14 cellular contexts compared by ENCODE assay signal in the genomic region with DNA sequence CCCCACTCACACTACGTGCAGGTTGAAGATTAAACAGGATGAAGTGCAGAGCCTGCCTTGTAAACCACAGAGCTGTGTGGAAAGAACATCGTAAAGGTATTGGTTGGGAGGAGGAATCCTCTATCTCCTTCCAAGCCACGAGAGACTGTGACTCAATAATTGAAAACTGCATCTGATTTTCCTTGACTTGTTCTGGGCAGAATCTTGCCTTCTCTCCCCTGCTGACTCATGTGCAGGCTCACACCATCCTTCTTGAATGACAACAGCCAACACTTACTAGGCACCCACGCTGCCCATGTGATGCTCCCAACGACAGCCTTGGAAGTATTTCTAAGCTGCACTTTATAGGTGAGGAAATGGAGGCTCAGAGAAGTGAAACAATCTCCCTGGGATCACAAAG.
A peak's percentile ranks its signal among the peaks of the same experiment; 100 is the strongest.
DNase-seq lines count a peak whose midpoint lies in the region; ATAC-seq and TF ChIP-seq lines count a peak whose summit lies in the region.
"Had no signal": no experiment of that assay in that cellular context is flagged by ENCODE, and none has a peak within 500 bp of the region (broad histone marks: within the 10 kb centered on the region; RNA-seq: fewer than 3 reads in every experiment).

No MANE protein-coding gene starts in this region.

- no peak overlapping the region for H3K9ac ChIP-seq in smooth muscle cell (ENCODE audit: low read depth)

- no peak overlapping the region for H3K4me2 ChIP-seq in smooth muscle cell

- no peaks in the 10 kb centered on the region for H3K36me3 ChIP-seq in smooth muscle cell (ENCODE audit: low read depth)
- H3K36me3 ChIP-seq: prostate gland had no signal

- H3K9me3 ChIP-seq in smooth muscle cell (replicated peaks; ENCODE audit: low read depth) = no peaks in the 10 kb centered on the region
- H3K9me3 ChIP-seq: prostate gland had no signal

- peak; percentile 78 for DNase-seq in GM04503 (ENCODE audit: low read depth)
- peak; percentile 85 for DNase-seq in astrocyte of the hippocampus (ENCODE audit: low read depth, low spot score)
- peak; percentile 91 for DNase-seq in glomerular visceral epithelial cell (ENCODE audit: extremely low spot score)
- DNase-seq in smooth muscle cell (lab: John Stamatoyannopoulos, UW; ENCODE audit: unreplicated experiment) = no peak
- no peak for DNase-seq in NCI-H2107 treated with DMSO at 0.1 percent for 48 hours (lab: John Stamatoyannopoulos, UW; ENCODE audit: unreplicated experiment)
- no peak for DNase-seq in NCI-H146 (lab: John Stamatoyannopoulos, UW)
- DNase-seq in Kasumi-1 (lab: John Stamatoyannopoulos, UW) = no peak
- DNase-seq: activated CD8-positive, alpha-beta memory T cell treated with anti-CD3 and anti-CD28 coated beads, Interleukin-2, amount 50 U/mL, for 48 hours; activated naive CD8-positive, alpha-beta T cell treated with anti-CD3 and anti-CD28 coated beads, Interleukin-2, amount 10 ng/mL, durations not matched to agents 7 days and 5 days; COR-L47; stimulated activated naive CD8-positive, alpha-beta T cell treated with anti-CD3 and anti-CD28 coated beads, Interleukin-15, amount 100 ng/mL, for 72 hours had no signal

- peaks cover 7% of the 10 kb centered on the region for H3K27me3 ChIP-seq in smooth muscle cell (ENCODE audit: low read depth)
- H3K27me3 ChIP-seq: SJSA1 had no signal

- H3K27ac ChIP-seq in smooth muscle cell (ENCODE audit: low read depth) = peak overlapping the region; percentile 4
- H3K27ac ChIP-seq: prostate gland, SJSA1 had no signal

- H3K4me3 ChIP-seq in smooth muscle cell = no peak overlapping the region
- H3K4me3 ChIP-seq: prostate gland, SJSA1 had no signal

- H3K79me2 ChIP-seq in smooth muscle cell (ENCODE audit: low read depth) = no peaks in the 10 kb centered on the region

- H3F3A ChIP-seq in smooth muscle cell (ENCODE audit: low read depth) = peaks cover 9% of the 10 kb centered on the region

- WGBS in smooth muscle cell (ENCODE audit: low lambda C conversion rate) = 9% methylated on average over 5 of the region's 5 CpGs

- H2AFZ ChIP-seq in smooth muscle cell (ENCODE audit: low read depth) = no peak overlapping the region

- TF ChIP-seq CTCF in smooth muscle cell (IDR thresholded peaks at IDR 0.05; ENCODE audit: borderline replicate concordance, insufficient read depth, poor library complexity, severe bottlenecking) = no peak

- no peak for ATAC-seq in HG03432 (IDR thresholded peaks at IDR 0.05; ENCODE audit: unreplicated experiment)
- ATAC-seq: stimulated activated naive CD8-positive, alpha-beta T cell treated with anti-CD3 and anti-CD28 coated beads, Interleukin-15, amount 100 ng/mL, for 72 hours had no signal

- peaks cover 8% of the 10 kb centered on the region for H3K4me1 ChIP-seq in smooth muscle cell (ENCODE audit: low read depth)
- H3K4me1 ChIP-seq: prostate gland had no signal

- no peaks in the 10 kb centered on the region for H4K20me1 ChIP-seq in smooth muscle cell (ENCODE audit: low read depth)

Comparison
In these comparisons a context has a peak if more than half of its experiments do, and no peak if none do; other contexts are left out.
1. DNase-seq: peak in GM04503 (single experiment), astrocyte of the hippocampus (single experiment) and glomerular visceral epithelial cell (single experiment); none in smooth muscle cell (single experiment), NCI-H2107 treated with DMSO at 0.1 percent for 48 hours (single experiment), NCI-H146 (single experiment) and Kasumi-1 (0 of 2).